Comparison of ENCODE assay signal across 1 cellular context in the genomic region with DNA sequence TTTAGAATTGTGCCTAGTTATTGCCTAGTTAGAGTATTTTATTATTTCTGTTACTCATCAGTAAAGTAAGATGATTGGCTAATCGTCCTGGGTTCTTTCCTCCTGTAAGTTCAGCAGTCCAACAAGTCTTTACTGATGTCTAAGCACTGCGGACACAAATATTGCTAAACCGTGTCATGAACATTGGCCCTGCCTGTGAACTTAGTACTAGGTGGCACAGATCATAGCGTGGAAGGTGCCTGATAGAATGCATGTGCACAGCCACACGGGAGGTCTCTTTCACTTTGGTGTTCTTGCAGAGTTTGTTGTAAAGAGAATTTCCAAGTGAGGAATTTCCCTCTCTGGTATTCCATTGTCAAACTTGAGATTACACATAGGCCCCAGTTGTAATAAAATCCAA.
TF ChIP-seq lines count a peak whose summit lies in the region.

No MANE protein-coding gene starts in this region.

TF ChIP-seq in HepG2, 621 proteins besides CTCF, POLR2A, EP300 and RAD21 (continued from another document and continues in another):
- TF ChIP-seq MLXIP (CRISPR knock-in tag; IDR thresholded peaks at IDR 0.05; ENCODE audit: borderline replicate concordance) (no peak), SP140L (CRISPR knock-in tag; IDR thresholded peaks at IDR 0.05; ENCODE audit: borderline replicate concordance) (no peak), MIER2 (CRISPR knock-in tag; IDR thresholded peaks at IDR 0.05) (no peak), NBN (conservative IDR thresholded peaks at IDR 0.05) (no peak), CC2D1A (CRISPR knock-in tag; IDR thresholded peaks at IDR 0.05) (no peak), MAFG (CRISPR knock-in tag; IDR thresholded peaks at IDR 0.05) (no peak), HMG20A (CRISPR knock-in tag; IDR thresholded peaks at IDR 0.05; ENCODE audit: borderline replicate concordance) (peak; percentile 88), KIAA2018 (CRISPR knock-in tag; IDR thresholded peaks at IDR 0.05; ENCODE audit: borderline replicate concordance) (no peak), E2F1 (CRISPR knock-in tag; IDR thresholded peaks at IDR 0.05) (no peak), POLR2AphosphoS5 (IDR thresholded peaks at IDR 0.05; ENCODE audit: low read depth, low read length) (no peak), UBTF (CRISPR knock-in tag; IDR thresholded peaks at IDR 0.05) (no peak), FLYWCH1 (CRISPR knock-in tag; IDR thresholded peaks at IDR 0.05) (no peak), ARHGAP35 (CRISPR knock-in tag; IDR thresholded peaks at IDR 0.05; ENCODE audit: borderline replicate concordance) (no peak), ERF (CRISPR knock-in tag; IDR thresholded peaks at IDR 0.05) (peak; percentile 52; the same call in 1 of the 2 replicates), ZNF776 (CRISPR knock-in tag; IDR thresholded peaks at IDR 0.05) (no peak), WIZ (CRISPR knock-in tag; IDR thresholded peaks at IDR 0.05) (no peak), EED (CRISPR knock-in tag; IDR thresholded peaks at IDR 0.05) (no peak), EEA1 (CRISPR knock-in tag; IDR thresholded peaks at IDR 0.05; ENCODE audit: borderline replicate concordance) (no peak), ZSCAN5A (CRISPR knock-in tag; IDR thresholded peaks at IDR 0.05; ENCODE audit: borderline replicate concordance) (peak; percentile 80; the same call in 1 of the 2 replicates), HOXA5 (CRISPR knock-in tag; IDR thresholded peaks at IDR 0.05) (no peak), SMAD3 (CRISPR knock-in tag; IDR thresholded peaks at IDR 0.05) (0 out of 2 replicates have a peak, but pooled peaks have one; percentile 45), KAT7 (CRISPR knock-in tag; IDR thresholded peaks at IDR 0.05; ENCODE audit: borderline replicate concordance) (no peak), GTF3A (CRISPR knock-in tag; conservative IDR thresholded peaks at IDR 0.05) (no peak), RBM39 (IDR thresholded peaks at IDR 0.05; ENCODE audit: low read depth, low read length, poor library complexity, severe bottlenecking) (no peak), ZNF790 (CRISPR knock-in tag; IDR thresholded peaks at IDR 0.05; ENCODE audit: borderline replicate concordance) (no peak), ZBTB39 (CRISPR knock-in tag; IDR thresholded peaks at IDR 0.05) (peak; percentile 97)
- TF ChIP-seq, protein P1, sequence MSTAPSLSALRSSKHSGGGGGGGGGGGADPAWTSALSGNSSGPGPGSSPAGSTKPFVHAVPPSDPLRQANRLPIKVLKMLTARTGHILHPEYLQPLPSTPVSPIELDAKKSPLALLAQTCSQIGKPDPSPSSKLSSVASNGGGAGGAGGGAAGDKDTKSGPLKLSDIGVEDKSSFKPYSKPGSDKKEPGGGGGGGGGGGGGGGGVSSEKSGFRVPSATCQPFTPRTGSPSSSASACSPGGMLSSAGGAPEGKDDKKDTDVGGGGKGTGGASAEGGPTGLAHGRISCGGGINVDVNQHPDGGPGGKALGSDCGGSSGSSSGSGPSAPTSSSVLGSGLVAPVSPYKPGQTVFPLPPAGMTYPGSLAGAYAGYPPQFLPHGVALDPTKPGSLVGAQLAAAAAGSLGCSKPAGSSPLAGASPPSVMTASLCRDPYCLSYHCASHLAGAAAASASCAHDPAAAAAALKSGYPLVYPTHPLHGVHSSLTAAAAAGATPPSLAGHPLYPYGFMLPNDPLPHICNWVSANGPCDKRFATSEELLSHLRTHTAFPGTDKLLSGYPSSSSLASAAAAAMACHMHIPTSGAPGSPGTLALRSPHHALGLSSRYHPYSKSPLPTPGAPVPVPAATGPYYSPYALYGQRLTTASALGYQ (CRISPR knock-in tag; IDR thresholded peaks at IDR 0.05): no peak
- TF ChIP-seq, protein P2, sequence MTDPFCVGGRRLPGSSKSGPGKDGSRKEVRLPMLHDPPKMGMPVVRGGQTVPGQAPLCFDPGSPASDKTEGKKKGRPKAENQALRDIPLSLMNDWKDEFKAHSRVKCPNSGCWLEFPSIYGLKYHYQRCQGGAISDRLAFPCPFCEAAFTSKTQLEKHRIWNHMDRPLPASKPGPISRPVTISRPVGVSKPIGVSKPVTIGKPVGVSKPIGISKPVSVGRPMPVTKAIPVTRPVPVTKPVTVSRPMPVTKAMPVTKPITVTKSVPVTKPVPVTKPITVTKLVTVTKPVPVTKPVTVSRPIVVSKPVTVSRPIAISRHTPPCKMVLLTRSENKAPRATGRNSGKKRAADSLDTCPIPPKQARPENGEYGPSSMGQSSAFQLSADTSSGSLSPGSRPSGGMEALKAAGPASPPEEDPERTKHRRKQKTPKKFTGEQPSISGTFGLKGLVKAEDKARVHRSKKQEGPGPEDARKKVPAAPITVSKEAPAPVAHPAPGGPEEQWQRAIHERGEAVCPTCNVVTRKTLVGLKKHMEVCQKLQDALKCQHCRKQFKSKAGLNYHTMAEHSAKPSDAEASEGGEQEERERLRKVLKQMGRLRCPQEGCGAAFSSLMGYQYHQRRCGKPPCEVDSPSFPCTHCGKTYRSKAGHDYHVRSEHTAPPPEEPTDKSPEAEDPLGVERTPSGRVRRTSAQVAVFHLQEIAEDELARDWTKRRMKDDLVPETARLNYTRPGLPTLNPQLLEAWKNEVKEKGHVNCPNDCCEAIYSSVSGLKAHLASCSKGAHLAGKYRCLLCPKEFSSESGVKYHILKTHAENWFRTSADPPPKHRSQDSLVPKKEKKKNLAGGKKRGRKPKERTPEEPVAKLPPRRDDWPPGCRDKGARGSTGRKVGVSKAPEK (CRISPR knock-in tag; IDR thresholded peaks at IDR 0.05; ENCODE audit: borderline replicate concordance): no peak
